Comparison of ENCODE assay signal across 9 cellular contexts in the genomic region with DNA sequence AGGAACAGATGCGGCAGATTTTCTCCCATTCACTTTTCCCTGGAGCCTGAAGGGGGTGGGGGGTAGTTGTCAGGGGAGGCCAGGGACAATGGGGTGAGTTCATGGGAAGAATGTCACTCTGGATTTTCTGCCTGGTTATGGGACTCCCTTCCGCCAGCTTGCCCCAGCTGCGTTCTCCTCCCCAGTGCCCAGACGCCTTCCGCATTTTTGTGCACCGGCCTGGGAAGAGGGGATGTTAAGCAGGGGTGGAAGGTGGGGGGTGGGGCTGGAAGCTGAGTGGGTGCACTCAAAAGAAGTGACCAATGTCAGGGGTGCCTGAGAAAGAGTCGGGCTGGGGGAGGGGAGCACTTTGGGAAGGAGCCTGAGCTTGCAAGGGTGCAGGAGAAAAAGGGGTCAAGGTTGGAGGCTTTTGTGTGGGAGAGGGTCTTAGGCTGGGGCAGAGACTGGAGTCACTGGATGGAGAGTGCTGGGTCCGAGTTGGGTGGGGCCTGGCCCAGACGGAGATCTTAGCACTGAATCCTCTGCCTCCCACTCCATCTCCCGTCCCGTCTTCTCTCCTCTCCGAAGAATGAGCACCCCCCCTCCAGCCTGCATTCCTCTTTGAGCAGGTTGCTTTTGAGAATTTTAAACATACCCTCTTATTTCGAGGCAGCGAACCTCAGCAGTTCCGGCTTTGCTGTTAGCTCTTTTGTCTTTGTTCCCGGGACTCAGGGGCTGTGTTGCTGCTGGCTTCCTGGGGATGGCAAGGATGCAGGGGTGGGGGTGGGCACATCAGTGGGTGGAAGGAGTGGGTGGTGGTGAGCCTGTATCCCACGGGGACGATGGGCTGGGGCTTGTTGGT. TPM values are rescaled to one million over a fixed set of nuclear protein-coding genes. Genes with fewer than 3 reads are reported as not detected.
DNase-seq lines count a peak whose midpoint lies in the region; ATAC-seq, FAIRE-seq and TF ChIP-seq lines count a peak whose summit lies in the region.
"Had no signal": no experiment of that assay in that cellular context is flagged by ENCODE, and none has a peak within 500 bp of the region (broad histone marks: within the 10 kb centered on the region; RNA-seq: fewer than 3 reads in every experiment).

No MANE protein-coding gene starts in this region.

- H2BK120ac ChIP-seq in IMR-90 (ENCODE audit: low read depth, low read length), result no peak overlapping the region

- dilution Hi-C loops in IMR-90 (cut with HindIII; ENCODE audit: low sequenced_read_pairs, unreplicated experiment), result no loop called here

- no peak overlapping the region for H3K27ac ChIP-seq in IMR-90 (ENCODE audit: insufficient read depth, low read length)
- H3K27ac ChIP-seq in astrocyte (ENCODE audit: low read depth, low read length), result peak overlapping the region; percentile 30
- peak overlapping the region; percentile 60 for H3K27ac ChIP-seq in stomach smooth muscle (ENCODE audit: low read length)

- H3K4me1 ChIP-seq in IMR-90 (ENCODE audit: control insufficient read depth, insufficient read depth, low read length) (peaks cover 4% of the 10 kb centered on the region; the same call in 1 of the 2 replicates), astrocyte (ENCODE audit: insufficient read depth, low read length) (peaks cover 36% of the 10 kb centered on the region), stomach smooth muscle (ENCODE audit: control insufficient read depth, insufficient read depth, low read length) (peaks cover 33% of the 10 kb centered on the region)

- H2AFZ ChIP-seq in IMR-90 (replicated peaks; ENCODE audit: low read length, poor library complexity) (no peak overlapping the region), astrocyte (ENCODE audit: low read depth, low read length) (peak overlapping the region; percentile 54)

- 49% methylated on average over 5 of the region's 18 CpGs; no CpG with 5 or more reads in 1 of the 2 experiments for WGBS in IMR-90 (ENCODE audit: extremely low coverage in 2 of 2, insufficient read length in 1 of 2), 2 experiments

- H3K4me2 ChIP-seq in IMR-90 (ENCODE audit: low read depth, low read length), result no peak overlapping the region; the same call in 1 of the 2 replicates
- H3K4me2 ChIP-seq in astrocyte (ENCODE audit: low read length), result peak overlapping the region; percentile 89

- peaks cover 49% of the 10 kb centered on the region for H3K79me2 ChIP-seq in astrocyte (ENCODE audit: insufficient read depth, low read length)

- no peak for TF ChIP-seq RAD21 in IMR-90 (IDR thresholded peaks at IDR 0.05; ENCODE audit: low read length)

- no peak overlapping the region for H3K56ac ChIP-seq in IMR-90 (ENCODE audit: extremely low read depth, insufficient read depth, low read length)

- BruUV-seq in IMR-90 (replicated peaks; lab: Mats Ljungman, UMichigan), result no TSS peak

- no peak overlapping the region for H4K5ac ChIP-seq in IMR-90 (ENCODE audit: low read depth, low read length)

- no peak overlapping the region for H4K8ac ChIP-seq in IMR-90 (ENCODE audit: low read depth in 2 of 2, low read length in 2 of 2)

- H2AK5ac ChIP-seq in IMR-90 (ENCODE audit: low read depth, low read length), result no peak overlapping the region

- H2BK5ac ChIP-seq in IMR-90 (ENCODE audit: low read depth, low read length, poor library complexity, severe bottlenecking), result no peak overlapping the region

- H3K9me1 ChIP-seq in IMR-90 (ENCODE audit: insufficient read depth, low read length), result no peaks in the 10 kb centered on the region

- H3K9me3 ChIP-seq in IMR-90 (ENCODE audit: control insufficient read depth, insufficient read depth, low read length), result no peaks in the 10 kb centered on the region
- no peaks in the 10 kb centered on the region for H3K9me3 ChIP-seq in astrocyte (ENCODE audit: insufficient read depth, low read depth, low read length)
- no peaks in the 10 kb centered on the region for H3K9me3 ChIP-seq in stomach smooth muscle (ENCODE audit: control insufficient read depth in 2 of 2, low read length in 2 of 2)

- H3K27ac Mint-ChIP-seq in astrocyte (ENCODE audit: unreplicated experiment), result peak overlapping the region; percentile 99

- H3K14ac ChIP-seq in IMR-90 (replicated peaks; ENCODE audit: low read depth, low read length), result no peak overlapping the region

- no peak overlapping the region for H3K4ac ChIP-seq in IMR-90 (ENCODE audit: low read depth, low read length)

- no peak overlapping the region for H2BK15ac ChIP-seq in IMR-90 (ENCODE audit: low read depth, low read length)

- POLR2A ChIA-PET in IMR-90 (lab: Charles Lee; ENCODE audit: unreplicated experiment), result no interaction called here

- H3K36me3 ChIP-seq in IMR-90 (ENCODE audit: control insufficient read depth, insufficient read depth, low read length) (no peaks in the 10 kb centered on the region), astrocyte (ENCODE audit: insufficient read depth, low read length) (no peaks in the 10 kb centered on the region), stomach smooth muscle (ENCODE audit: control insufficient read depth in 2 of 2, insufficient read depth in 2 of 2, low read length in 2 of 2) (peaks cover 0 to 6% of the 10 kb centered on the region in 2 donors)

- no peak overlapping the region for H3K23ac ChIP-seq in IMR-90 (ENCODE audit: low read depth, low read length)

- H3K36me3 Mint-ChIP-seq in astrocyte (ENCODE audit: low read depth, unreplicated experiment), result peaks cover 17% of the 10 kb centered on the region

- TF ChIP-seq POLR2A in IMR-90 (IDR thresholded peaks at IDR 0.05; ENCODE audit: low read depth, low read length), result no peak

- TF ChIP-seq CTCF in IMR-90 (conservative IDR thresholded peaks at IDR 0.05; ENCODE audit: low read depth, low read length), result no peak
- TF ChIP-seq CTCF in astrocyte (IDR thresholded peaks at IDR 0.05; ENCODE audit: insufficient read depth, low read depth, low read length), result no peak

- peaks cover 28% of the 10 kb centered on the region for H3K27me3 ChIP-seq in IMR-90 (ENCODE audit: control insufficient read depth, insufficient read depth, low read length)
- H3K27me3 ChIP-seq in astrocyte (ENCODE audit: insufficient read depth, low read length), result peaks cover 9% of the 10 kb centered on the region
- H3K27me3 ChIP-seq in stomach smooth muscle (ENCODE audit: control insufficient read depth in 1 of 2, insufficient read depth in 2 of 2, low read length in 2 of 2), result no peaks in the 10 kb centered on the region

- FAIRE-seq in astrocyte (lab: Jason Lieb, UNC), result no peak
- FAIRE-seq: islet of Langerhans had no signal

- H3K4me3 ChIP-seq in IMR-90 (ENCODE audit: insufficient read depth, low read depth, low read length) (no peak overlapping the region), astrocyte (ENCODE audit: insufficient read depth, low read depth, low read length) (peak overlapping the region; percentile 71), stomach smooth muscle (ENCODE audit: low read length in 2 of 2) (peak overlapping the region; percentile 59 to 85)

- in situ Hi-C loops in IMR-90 (cut with MboI; ENCODE audit: low sequenced_read_pairs), result no loop called here

- no peaks in the 10 kb centered on the region for H3K79me1 ChIP-seq in IMR-90 (ENCODE audit: low read depth in 1 of 2, low read length in 2 of 2)

- H3K18ac ChIP-seq in IMR-90 (ENCODE audit: low read depth, low read length), result no peak overlapping the region

- H2AK9ac ChIP-seq in IMR-90 (replicated peaks; ENCODE audit: low read depth, low read length, poor library complexity), result peak overlapping the region; percentile 9

- intact Hi-C loops in IMR-90 (cut with micrococcal nuclease), result no loop called here

- ATAC-seq in IMR-90 (ENCODE audit: low read depth), result no peak
- ATAC-seq in HG03196 (IDR thresholded peaks at IDR 0.05; ENCODE audit: unreplicated experiment), result no peak

- DNase-seq in IMR-90, result no peak
- peak; percentile 45 for DNase-seq in astrocyte (ENCODE audit: low read depth)
- DNase-seq in kidney glomerular epithelial cell (lab: John Stamatoyannopoulos, UW), result peak; percentile 40
- DNase-seq in activated naive CD4-positive, alpha-beta T cell treated with Interleukin-2 at 50 U/mL for 16 hours, result no peak
- DNase-seq in A172 (ENCODE audit: low spot score), result no peak
- DNase-seq: SW 1271 had no signal

- no peak overlapping the region for H2BK20ac ChIP-seq in IMR-90 (ENCODE audit: low read depth, low read length)

- CTCF ChIA-PET in IMR-90 (lab: Yijun Ruan, JAX), result interaction anchor here (0.6 kb wide), 1 partner anchor 78 kb away, joined by 3 read pairs; no protein-coding TSS in a partner anchor

- no peak overlapping the region for H3K9ac ChIP-seq in IMR-90 (ENCODE audit: low read depth, low read length)
- H3K9ac ChIP-seq in astrocyte (ENCODE audit: low read length), result peak overlapping the region; percentile 72
- H3K9ac ChIP-seq in stomach smooth muscle (ENCODE audit: low read length in 2 of 2), result peak overlapping the region; percentile 52 to 66

- H4K20me1 ChIP-seq in IMR-90 (ENCODE audit: insufficient read depth, low read length) (no peaks in the 10 kb centered on the region), astrocyte (ENCODE audit: insufficient read depth, low read length) (peaks cover 8% of the 10 kb centered on the region)

- H4K91ac ChIP-seq in IMR-90 (ENCODE audit: insufficient read depth, low read depth, low read length), result no peak overlapping the region

- H3K4me1 Mint-ChIP-seq in astrocyte (ENCODE audit: low read depth, unreplicated experiment), result peaks cover 25% of the 10 kb centered on the region

- H3K4me3 Mint-ChIP-seq in astrocyte (ENCODE audit: unreplicated experiment), result peak overlapping the region; percentile 100

- H3K27me3 Mint-ChIP-seq in astrocyte (ENCODE audit: low read depth, unreplicated experiment), result no peaks in the 10 kb centered on the region

- H3K9me3 Mint-ChIP-seq in astrocyte (ENCODE audit: unreplicated experiment), result peaks cover 5% of the 10 kb centered on the region

TF ChIP-seq in IMR-90, 13 proteins besides CTCF, POLR2A, EP300 and RAD21 (continues in another document):
- TF ChIP-seq FOS (IDR thresholded peaks at IDR 0.05; ENCODE audit: low read depth, low read length) (no peak), NFE2L2 (IDR thresholded peaks at IDR 0.05; ENCODE audit: low read depth, low read length) (no peak), CEBPB (IDR thresholded peaks at IDR 0.05; ENCODE audit: low read depth, low read length) (no peak), SMC3 (IDR thresholded peaks at IDR 0.05; ENCODE audit: low read depth, low read length) (no peak), MXI1 (IDR thresholded peaks at IDR 0.05; ENCODE audit: borderline replicate concordance, low read depth, low read length) (no peak), CHD1 (IDR thresholded peaks at IDR 0.05; ENCODE audit: low read depth, low read length) (no peak)

RNA-seq across cellular contexts. Expression of a gene that starts 2.7 kb away (rescaled TPM):
- total RNA-seq in IMR-90 (2012; rRNA removed) (33.5 and 36.7 TPM in 2 replicates), astrocyte (944 and 1,071 TPM in 2 replicates)
- polyA plus RNA-seq in IMR-90 (2012; rRNA removed), result 236 and 257 TPM in 2 replicates
- polyA plus RNA-seq in IMR-90 (2012; cell fraction: cytosol; rRNA removed), result 205 and 355 TPM in 2 replicates
- 73.3 and 119 TPM in 2 replicates for polyA plus RNA-seq in IMR-90 (2012; cell fraction: nucleus; rRNA removed; ENCODE audit: low replicate concordance)
- total RNA-seq in A172 (2014; rRNA removed; shearing (Covaris generic)), result 42.8 and 56.6 TPM in 2 replicates

RNA-seq across cellular contexts. Expression of a gene that starts 59.4 kb away (rescaled TPM):
- total RNA-seq in IMR-90 (2012; rRNA removed) (392 and 433 TPM in 2 replicates), astrocyte (422 and 452 TPM in 2 replicates)
- polyA plus RNA-seq in IMR-90 (2012; rRNA removed), result 1,339 and 1,767 TPM in 2 replicates
- polyA plus RNA-seq in IMR-90 (2012; cell fraction: cytosol; rRNA removed), result 847 and 1,056 TPM in 2 replicates
- 732 and 841 TPM in 2 replicates for polyA plus RNA-seq in IMR-90 (2012; cell fraction: nucleus; rRNA removed; ENCODE audit: low replicate concordance)
- 4.2 and 4.4 TPM in 2 replicates for total RNA-seq in A172 (2014; rRNA removed; shearing (Covaris generic))

Comparison
In these comparisons a context has a peak if more than half of its experiments do, and no peak if none do; other contexts are left out.
1. DNase-seq: peak in astrocyte (single experiment) and kidney glomerular epithelial cell (single experiment); none in IMR-90 (single experiment), activated naive CD4-positive, alpha-beta T cell treated with Interleukin-2 at 50 U/mL for 16 hours (single experiment) and A172 (single experiment).
2. RNA of a gene that starts 2.7 kb away (total RNA-seq): 944 to 1,071 TPM in astrocyte; 42.8 to 56.6 TPM in A172 and 33.5 to 36.7 TPM in IMR-90; every median in the first group is over 10 times any median in the second.
3. RNA of a gene that starts 59.4 kb away (total RNA-seq): 422 to 452 TPM in astrocyte and 392 to 433 TPM in IMR-90; 4.2 to 4.4 TPM in A172; every median in the first group is over 10 times any median in the second.